In the genomic region with DNA sequence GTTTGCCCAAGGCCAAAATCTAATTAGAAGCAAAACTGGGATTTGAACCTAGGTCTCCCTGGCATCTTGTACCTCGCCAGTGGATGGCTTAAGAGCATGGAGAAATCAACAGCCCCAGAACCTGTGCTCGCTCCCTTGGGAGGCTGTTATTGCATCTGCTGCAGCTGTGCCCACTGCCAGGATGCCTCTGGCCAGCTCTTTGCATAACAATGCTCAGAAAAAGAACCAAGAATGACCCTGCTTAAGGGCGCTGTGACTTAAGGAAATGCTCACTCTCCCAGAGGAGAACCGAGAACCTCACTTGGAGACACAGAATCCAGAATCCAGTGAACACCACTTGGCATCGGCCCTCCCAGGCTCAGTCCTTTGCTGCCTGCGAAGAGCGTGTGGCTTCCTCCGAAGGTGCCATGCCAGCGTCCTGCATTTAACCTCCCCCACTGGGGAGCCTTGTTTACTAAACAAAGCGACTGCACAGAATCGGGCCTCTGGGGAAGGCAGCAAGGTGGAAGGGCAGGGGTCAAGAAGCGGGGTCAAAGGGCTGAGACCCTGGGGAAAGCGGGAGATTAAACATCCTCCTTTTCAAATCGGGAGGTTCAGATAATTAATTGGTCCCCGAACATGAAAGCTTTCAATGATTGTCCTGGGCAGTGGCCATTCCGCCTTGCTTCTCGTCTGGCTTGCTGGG, we compare ENCODE assay signal across 25 cellular contexts.
"Had no signal": no experiment of that assay in that cellular context is flagged by ENCODE, and none has a peak within 500 bp of the region (broad histone marks: within the 10 kb centered on the region; RNA-seq: fewer than 3 reads in every experiment).

No MANE protein-coding gene starts in this region.

- H3K27ac ChIP-seq: coronary artery, epithelial cell of prostate, gastroesophageal sphincter, testis had no signal

- DNase-seq: activated B cell treated with CpG ODN at 0.5 μM for 24 hours; activated CD4-positive, alpha-beta memory T cell treated with anti-CD3 and anti-CD28 coated beads for 36 hours; activated CD4-positive, alpha-beta T cell treated with anti-CD3 and anti-CD28 coated beads for 48 hours; activated effector memory CD4-positive, alpha-beta T cell treated with Interleukin-2 at 50 U/mL for 16 hours; activated naive CD4-positive, alpha-beta T cell treated with anti-CD3 and anti-CD28 coated beads, Interleukin-2, amount 10 ng/mL, durations not matched to agents 7 days and 5 days; activated T-cell treated with anti-CD3 and anti-CD28 coated beads, Interleukin-2, amount 50 U/mL, for 72 hours; amygdala; cerebellar nuclear complex; head of caudate nucleus; hypothalamus; islet precursor cell; left colon; stimulated activated CD4-positive, alpha-beta T cell treated with anti-CD3 and anti-CD28 coated beads, Interleukin-4, amount 100 ng/mL, for 1 hour; stimulated activated naive CD4-positive, alpha-beta T cell; T1000; testis; trophoblast cell had no signal

- FAIRE-seq: bronchial epithelial cell had no signal

- H3K4me1 Mint-ChIP-seq: nephron had no signal

- H3K9me3 ChIP-seq: testis had no signal

- H3K27me3 ChIP-seq: testis had no signal

- H3K36me3 ChIP-seq: gastroesophageal sphincter had no signal

- H3K36me3 Mint-ChIP-seq: activated CD4-positive, alpha-beta memory T cell treated with anti-CD3 and anti-CD28 coated beads for 36 hours; activated naive CD4-positive, alpha-beta T cell treated with anti-CD3 and anti-CD28 coated beads, Interleukin-2, amount 10 ng/mL, durations not matched to agents 7 days and 5 days had no signal

- H3K4me2 ChIP-seq: smooth muscle cell had no signal

- H3K4me3 Mint-ChIP-seq: activated B cell treated with CpG ODN at 0.5 μM for 24 hours; activated CD4-positive, alpha-beta memory T cell treated with anti-CD3 and anti-CD28 coated beads for 36 hours; activated naive CD4-positive, alpha-beta T cell treated with anti-CD3 and anti-CD28 coated beads, Interleukin-2, amount 10 ng/mL, durations not matched to agents 7 days and 5 days; activated T-cell treated with anti-CD3 and anti-CD28 coated beads, Interleukin-2, amount 50 U/mL, for 72 hours; memory B cell; nephron; T-helper 1 cell treated with Interleukin-12 subunit alpha and Interleukin-12 subunit beta and Interleukin-4 antibody, amounts not matched to agents 30 μg/mL and 1 μg/mL, for 36 hours had no signal

- H3K27ac Mint-ChIP-seq: activated B cell treated with CpG ODN at 0.5 μM for 24 hours; activated CD4-positive, alpha-beta memory T cell treated with anti-CD3 and anti-CD28 coated beads for 36 hours; activated naive CD4-positive, alpha-beta T cell treated with anti-CD3 and anti-CD28 coated beads, Interleukin-2, amount 10 ng/mL, durations not matched to agents 7 days and 5 days; activated T-cell treated with anti-CD3 and anti-CD28 coated beads, Interleukin-2, amount 50 U/mL, for 72 hours; memory B cell; nephron; T-helper 1 cell treated with Interleukin-12 subunit alpha and Interleukin-12 subunit beta and Interleukin-4 antibody, amounts not matched to agents 30 μg/mL and 1 μg/mL, for 36 hours had no signal

- H3K4me1 ChIP-seq: gastroesophageal sphincter, testis had no signal

- H3K4me3 ChIP-seq: coronary artery, gastroesophageal sphincter, smooth muscle cell, testis had no signal

- H3K9me3 Mint-ChIP-seq: activated CD4-positive, alpha-beta memory T cell treated with anti-CD3 and anti-CD28 coated beads for 36 hours; activated naive CD4-positive, alpha-beta T cell treated with anti-CD3 and anti-CD28 coated beads, Interleukin-2, amount 10 ng/mL, durations not matched to agents 7 days and 5 days; activated T-cell treated with anti-CD3 and anti-CD28 coated beads, Interleukin-2, amount 50 U/mL, for 72 hours; nephron; T-helper 1 cell treated with Interleukin-12 subunit alpha and Interleukin-12 subunit beta and Interleukin-4 antibody, amounts not matched to agents 30 μg/mL and 1 μg/mL, for 36 hours had no signal

- ATAC-seq: activated T-cell treated with anti-CD3 and anti-CD28 coated beads, Interleukin-2, amount 50 U/mL, for 72 hours; gastroesophageal sphincter; left colon had no signal
